18 cellular contexts compared by ENCODE assay signal in genomic region chr2:241011296-241011600, GRCh38. TPM values are rescaled to one million over a fixed set of nuclear protein-coding genes. Genes with fewer than 3 reads are reported as not detected.
A peak's percentile ranks its signal among the peaks of the same experiment; 100 is the strongest.
DNase-seq lines count a peak whose midpoint lies in the region; ATAC-seq, FAIRE-seq and TF ChIP-seq lines count a peak whose summit lies in the region.
"Had no signal": no experiment of that assay in that cellular context is flagged by ENCODE, and none has a peak within 500 bp of the region (broad histone marks: within the 10 kb centered on the region; RNA-seq: fewer than 3 reads in every experiment).

No MANE protein-coding gene starts in this region.

- no peak for FAIRE-seq in GM12891 (lab: Jason Lieb, UNC)
- FAIRE-seq: G401.6, GM12878 had no signal

- H3K4me1 ChIP-seq in BLaER1 (peaks cover 62% of the 10 kb centered on the region), right atrium auricular region (peaks cover 0 to 19% of the 10 kb centered on the region in 2 donors), ovary (ENCODE audit: insufficient read depth) (peaks cover 19% of the 10 kb centered on the region)
- H3K4me1 ChIP-seq: right lobe of liver had no signal

- H3K27ac ChIP-seq in BLaER1 (no peak overlapping the region), right atrium auricular region (no peak overlapping the region), ovary (no peak overlapping the region)
- H3K27ac ChIP-seq: right lobe of liver, SJCRH30 had no signal

- H4K20me1 ChIP-seq in BLaER1 = no peaks in the 10 kb centered on the region

- H3K27me3 ChIP-seq in BLaER1 (no peaks in the 10 kb centered on the region), H7 (ENCODE audit: control insufficient read depth, insufficient read depth, low read length) (no peaks in the 10 kb centered on the region), right atrium auricular region (no peaks in the 10 kb centered on the region), ovary (no peaks in the 10 kb centered on the region)
- H3K27me3 ChIP-seq: right lobe of liver, SJCRH30 had no signal

- no peak for TF ChIP-seq EP300 in ovary (IDR thresholded peaks at IDR 0.05)

- H3K9ac ChIP-seq in BLaER1 = no peak overlapping the region

- H3K36me3 ChIP-seq in BLaER1 (no peaks in the 10 kb centered on the region), H7 (replicated peaks; ENCODE audit: control insufficient read depth, insufficient read depth, low read length) (no peaks in the 10 kb centered on the region), right atrium auricular region (no peaks in the 10 kb centered on the region), ovary (no peaks in the 10 kb centered on the region)
- H3K36me3 ChIP-seq: right lobe of liver had no signal

- no peak for TF ChIP-seq POLR2A in ovary (IDR thresholded peaks at IDR 0.05)
- TF ChIP-seq POLR2A in GM12891 (IDR thresholded peaks at IDR 0.05; ENCODE audit: low read depth, low read length) = no peak

- peak overlapping the region; percentile 93 for H3K4me2 ChIP-seq in BLaER1

- H3K4me3 ChIP-seq in BLaER1 = no peak overlapping the region
- no peak overlapping the region for H3K4me3 ChIP-seq in H7 (ENCODE audit: insufficient read depth, low read depth, low read length)
- H3K4me3 ChIP-seq in right atrium auricular region = no peak overlapping the region
- no peak overlapping the region for H3K4me3 ChIP-seq in ovary
- H3K4me3 ChIP-seq: GM12878, right lobe of liver, SJCRH30 had no signal

- TF ChIP-seq CTCF in right atrium auricular region (IDR thresholded peaks at IDR 0.05) (no peak), ovary (IDR thresholded peaks at IDR 0.05) (no peak)

- DNase-seq in H7 (peak; percentile 47), right atrium auricular region (ENCODE audit: low spot score) (peak; percentile 16), ovary (peak in 4 of 5 donors; percentile 9 to 39 (median 20)), SW 1271 (lab: John Stamatoyannopoulos, UW) (no peak), NCI-H446 treated with DMSO at 0.1 percent for 48 hours (lab: John Stamatoyannopoulos, UW) (no peak), GM12891 (ENCODE audit: insufficient read length, low spot score) (no peak)
- DNase-seq: activated naive CD4-positive, alpha-beta T cell treated with anti-CD3 and anti-CD28 coated beads for 36 hours; AML-193; Calu3; midbrain; MM.1S; SJCRH30; substantia nigra had no signal

- H3K9me3 ChIP-seq in BLaER1 (no peaks in the 10 kb centered on the region), right atrium auricular region (no peaks in the 10 kb centered on the region), ovary (no peaks in the 10 kb centered on the region)
- H3K9me3 ChIP-seq: right lobe of liver had no signal

- WGBS in ovary, 3 donors = 95 to 98% (median 98%) methylated on average over 9 of the region's 9 CpGs

- ATAC-seq in HG03565 (IDR thresholded peaks at IDR 0.05; ENCODE audit: unreplicated experiment) = no peak
- ATAC-seq: GM12878, right lobe of liver had no signal

- intact Hi-C loops in ovary (cut with DNase I) = no loop called here

TF ChIP-seq in GM12891, 5 proteins besides CTCF, POLR2A, EP300 and RAD21:
- no peak for TF ChIP-seq POLR2AphosphoS5 (IDR thresholded peaks at IDR 0.05; ENCODE audit: low read depth, low read length)
- TF ChIP-seq PAX5 (IDR thresholded peaks at IDR 0.05; ENCODE audit: insufficient read depth, low read length, severe bottlenecking) = no peak
- no peak for TF ChIP-seq POU2F2 (IDR thresholded peaks at IDR 0.05; ENCODE audit: low read depth, low read length)
- no peak for TF ChIP-seq TAF1 (IDR thresholded peaks at IDR 0.05; ENCODE audit: low read depth, low read length)
- no peak for TF ChIP-seq SPI1 (IDR thresholded peaks at IDR 0.05; ENCODE audit: low read depth, low read length)

RNA-seq across cellular contexts. Expression of gene SNED1, which starts 12.8 kb away (rescaled TPM):
- total RNA-seq in H7 (2014; rRNA removed; shearing (Covaris generic)) = 0.52 and 1.1 TPM in 2 replicates
- 10 to 100 TPM in 1 of 2 donors, 1 to 10 TPM in 1; 9.9 to 16.4 TPM for total RNA-seq in right atrium auricular region
- total RNA-seq in ovary = 10 to 100 TPM; 32.7 to 69.5 (median 50.3) TPM
- 10 to 100 TPM; 16.7 to 29.5 TPM for polyA plus RNA-seq in ovary
- polyA plus RNA-seq in GM12891 (2012; ENCODE audit: low read depth, missing spikeins) = 0.42 TPM

Comparison
In these comparisons a context has a peak if more than half of its experiments do, and no peak if none do; other contexts are left out.
1. DNase-seq: peak in H7 (single experiment), right atrium auricular region (single experiment) and ovary (4 of 5); none in SW 1271 (0 of 2), NCI-H446 treated with DMSO at 0.1 percent for 48 hours (single experiment) and GM12891 (single experiment).